ENCODE assay signal across 22 cellular contexts in genomic region chr17:13812350-13812749, GRCh38.
DNase-seq lines count a peak whose midpoint lies in the region; ATAC-seq, FAIRE-seq and TF ChIP-seq lines count a peak whose summit lies in the region.
"Had no signal": no experiment of that assay in that cellular context is flagged by ENCODE, and none has a peak within 500 bp of the region (broad histone marks: within the 10 kb centered on the region; RNA-seq: fewer than 3 reads in every experiment).

No MANE protein-coding gene starts in this region.

- CTCF ChIA-PET in HepG2 (lab: Yijun Ruan, JAX; ENCODE audit: low intra/inter-chr PET ratio, low total read pairs) = no interaction called here

- H3K4me2 ChIP-seq in HepG2 (ENCODE audit: low read depth, low read length) = no peak overlapping the region
- H3K4me2 ChIP-seq: BLaER1 treated with 17β-estradiol and CSF1 and Interleukin-3, amounts not matched to agents 10 nM and 100 nM had no signal

- no peak for TF ChIP-seq EP300 in HepG2 (IDR thresholded peaks at IDR 0.05; ENCODE audit: low read depth in 2 of 2, low read length in 2 of 2)
- TF ChIP-seq EP300 in HepG2 (CRISPR knock-in tag; IDR thresholded peaks at IDR 0.05; ENCODE audit: borderline replicate concordance) = no peak

- H3K36me3 ChIP-seq in liver (ENCODE audit: control insufficient read depth in 4 of 4, insufficient read depth in 3 of 4, low read depth in 1 of 4, low read length in 3 of 4) (no peaks in the 10 kb centered on the region), HepG2 (replicated peaks in 1 of 2; ENCODE audit: control insufficient read depth in 1 of 2, insufficient read depth in 2 of 2, low read length in 2 of 2) (no peaks in the 10 kb centered on the region)

- H2AFZ ChIP-seq in HepG2 (ENCODE audit: low read length) = no peak overlapping the region

- TF ChIP-seq RAD21 in liver (IDR thresholded peaks at IDR 0.05) (no peak), HepG2 (CRISPR knock-in tag; IDR thresholded peaks at IDR 0.05) (no peak)

- no peaks in the 10 kb centered on the region for H3K79me2 ChIP-seq in HepG2 (ENCODE audit: insufficient read depth, low read length)

- WGBS in liver = 35% methylated on average over 2 of the region's 2 CpGs
- WGBS in HepG2 (ENCODE audit: low lambda C conversion rate) = 96% methylated on average over 2 of the region's 2 CpGs

- H3K9ac ChIP-seq in liver (ENCODE audit: low read depth in 1 of 2, low read length in 2 of 2) (no peak overlapping the region), HepG2 (ENCODE audit: insufficient read depth, low read depth, low read length) (no peak overlapping the region)
- H3K9ac ChIP-seq: BLaER1 treated with 17β-estradiol and CSF1 and Interleukin-3, amounts not matched to agents 10 nM and 100 nM had no signal

- intact Hi-C loops in HepG2 (cut with micrococcal nuclease; ENCODE audit: unreplicated experiment) = no loop called here

- no peaks in the 10 kb centered on the region for H3K27me3 ChIP-seq in liver (ENCODE audit: control insufficient read depth in 4 of 4, insufficient read depth in 4 of 4, low read length in 3 of 4)
- no peaks in the 10 kb centered on the region for H3K27me3 ChIP-seq in HepG2 (ENCODE audit: control insufficient read depth in 1 of 2, insufficient read depth in 2 of 2, low read length in 2 of 2)
- H3K27me3 ChIP-seq: BLaER1 treated with 17β-estradiol and CSF1 and Interleukin-3, amounts not matched to agents 10 nM and 100 nM had no signal

- no TSS peak for BruUV-seq in HepG2 (replicated peaks; lab: Mats Ljungman, UMichigan)

- ATAC-seq in HepG2 (no peak), left lobe of liver (peak; percentile 83), GM19328 (IDR thresholded peaks at IDR 0.05; ENCODE audit: unreplicated experiment) (no peak)
- ATAC-seq: CD8-positive, alpha-beta T cell had no signal

- H4K20me1 ChIP-seq in HepG2 (ENCODE audit: insufficient read depth, low read length) = no peaks in the 10 kb centered on the region
- H4K20me1 ChIP-seq: BLaER1 treated with 17β-estradiol and CSF1 and Interleukin-3, amounts not matched to agents 10 nM and 100 nM had no signal

- H3K27ac ChIP-seq in liver (ENCODE audit: low read depth in 1 of 2, low read length in 2 of 2) (no peak overlapping the region), HepG2 (ENCODE audit: extremely low read length, insufficient read depth, low read length) (no peak overlapping the region)
- H3K27ac ChIP-seq: 22Rv1; A549; BLaER1 treated with 17β-estradiol and CSF1 and Interleukin-3, amounts not matched to agents 10 nM and 100 nM; C4-2B had no signal

- POLR2A ChIA-PET in HepG2 (lab: Yijun Ruan, JAX) = no interaction called here

- H3K4me1 ChIP-seq in liver (ENCODE audit: control insufficient read depth in 4 of 4, insufficient read depth in 4 of 4, low read length in 3 of 4) = peaks cover 1 to 18% (median 7%) of the 10 kb centered on the region in 4 donors
- peaks cover 6% of the 10 kb centered on the region; the same call in 1 of the 2 replicates for H3K4me1 ChIP-seq in HepG2 (ENCODE audit: insufficient read depth, low read length)
- H3K4me1 ChIP-seq: A549; BLaER1 treated with 17β-estradiol and CSF1 and Interleukin-3, amounts not matched to agents 10 nM and 100 nM; Caco-2 had no signal

- no peak for TF ChIP-seq POLR2A in HepG2 (IDR thresholded peaks at IDR 0.05; ENCODE audit: insufficient read depth in 1 of 2, low read depth in 2 of 2, low read length in 2 of 2)

- in situ Hi-C loops in HepG2 (cut with HindIII; ENCODE audit: extremely low pct_ligation_motif_present, low pct_unique_long_range_greater_than_20kb) = no loop called here

- DNase-seq in NCI-H1105 treated with DMSO at 0.1 percent for 48 hours (lab: John Stamatoyannopoulos, UW) (peak; percentile 3), NCI-H1105 (lab: John Stamatoyannopoulos, UW) (no peak), HepG2 (ENCODE audit: low spot score) (no peak), left lobe of liver (ENCODE audit: low spot score) (no peak), NCI-H1694 (lab: John Stamatoyannopoulos, UW) (no peak)
- DNase-seq: AML-193; Caco-2; Calu3; CD4-positive, alpha-beta T cell; CD8-positive, alpha-beta T cell; DMS79 treated with DMSO at 0.1 percent for 48 hours; GF-D8 had no signal

- no peak for TF ChIP-seq CTCF in liver (IDR thresholded peaks at IDR 0.05; ENCODE audit: low read depth, low read length, missing input control)
- no peak for TF ChIP-seq CTCF in HepG2 (CRISPR knock-in tag; IDR thresholded peaks at IDR 0.05)

- H3K4me3 ChIP-seq in liver (ENCODE audit: low read depth in 1 of 3, low read length in 3 of 3) (no peak overlapping the region), HepG2 (replicated peaks in 1 of 3; ENCODE audit: insufficient read depth in 1 of 3, low read depth in 2 of 3, low read length in 3 of 3) (no peak overlapping the region)
- H3K4me3 ChIP-seq: A549; BLaER1 treated with 17β-estradiol and CSF1 and Interleukin-3, amounts not matched to agents 10 nM and 100 nM had no signal

- H3K9me3 ChIP-seq in liver (ENCODE audit: control insufficient read depth in 4 of 4, low read length in 3 of 4) (no peaks in the 10 kb centered on the region), HepG2 (ENCODE audit: low read length) (no peaks in the 10 kb centered on the region)
- H3K9me3 ChIP-seq: A549, Caco-2 had no signal

- no peak for FAIRE-seq in HepG2 (lab: Jason Lieb, UNC)
- FAIRE-seq: A549, D721Med, G401.6, GM12891, GM19239 had no signal

TF ChIP-seq in liver, 16 proteins besides CTCF, POLR2A, EP300 and RAD21 (continues in another document):
- TF ChIP-seq NR2F2 (IDR thresholded peaks at IDR 0.05) (no peak), JUND (IDR thresholded peaks at IDR 0.05) (no peak), EGR1 (IDR thresholded peaks at IDR 0.05; ENCODE audit: low read depth in 2 of 2) (no peak), MAX (IDR thresholded peaks at IDR 0.05) (no peak), TAF1 (conservative IDR thresholded peaks at IDR 0.05) (no peak), HNF4G (IDR thresholded peaks at IDR 0.05) (no peak), RXRA (IDR thresholded peaks at IDR 0.05) (peak in 1 of 2 donors; percentile 4), YY1 (IDR thresholded peaks at IDR 0.05) (no peak), HNF4A (conservative IDR thresholded peaks at IDR 0.05) (peak; percentile 11 to 42)

TF ChIP-seq in HepG2, 621 proteins besides CTCF, POLR2A, EP300 and RAD21 (continues in another document):
- TF ChIP-seq ZNF597 (CRISPR knock-in tag; IDR thresholded peaks at IDR 0.05) = no peak
- TF ChIP-seq GATA4 (IDR thresholded peaks at IDR 0.05; ENCODE audit: borderline replicate concordance, low read depth) = no peak
- no peak for TF ChIP-seq STAT6 (CRISPR knock-in tag; IDR thresholded peaks at IDR 0.05; ENCODE audit: borderline replicate concordance)
- no peak for TF ChIP-seq PAWR (CRISPR knock-in tag; IDR thresholded peaks at IDR 0.05; ENCODE audit: borderline replicate concordance)
- no peak for TF ChIP-seq MYC (CRISPR knock-in tag; IDR thresholded peaks at IDR 0.05; ENCODE audit: borderline replicate concordance)
- TF ChIP-seq ARID2 (CRISPR knock-in tag; IDR thresholded peaks at IDR 0.05; ENCODE audit: borderline replicate concordance) = no peak
